8 cellular contexts compared by ENCODE assay signal in genomic region chr10:104255244-104255981, GRCh38. TPM values are rescaled to one million over a fixed set of nuclear protein-coding genes. Genes with fewer than 3 reads are reported as not detected.
DNase-seq lines count a peak whose midpoint lies in the region; ATAC-seq and TF ChIP-seq lines count a peak whose summit lies in the region.

No MANE protein-coding gene starts in this region.

- H3K27me3 ChIP-seq in DND-41 (ENCODE audit: insufficient read depth, low read length, poor library complexity) = no peaks in the 10 kb centered on the region
- no peaks in the 10 kb centered on the region for H3K27me3 ChIP-seq in MG63
- no peaks in the 10 kb centered on the region for H3K27me3 ChIP-seq in right atrium auricular region

- peaks cover 36% of the 10 kb centered on the region for H3K36me3 ChIP-seq in DND-41 (ENCODE audit: insufficient read depth, low read length)
- H3K36me3 ChIP-seq in MG63 = peaks cover 38% of the 10 kb centered on the region
- peaks cover 30% of the 10 kb centered on the region for H3K36me3 ChIP-seq in right atrium auricular region

- ATAC-seq in DND-41 (ENCODE audit: insufficient read depth, low read depth) (peak; percentile 52), GM21515 (IDR thresholded peaks at IDR 0.05; ENCODE audit: unreplicated experiment) (peak; percentile 39)

- no peaks in the 10 kb centered on the region for H3K9me3 ChIP-seq in DND-41 (ENCODE audit: insufficient read depth, low read length, severe bottlenecking)
- H3K9me3 ChIP-seq in MG63 = no peaks in the 10 kb centered on the region
- H3K9me3 ChIP-seq in right atrium auricular region = no peaks in the 10 kb centered on the region

- DNase-seq in DND-41 = peak; percentile 21
- peak; percentile 3 for DNase-seq in MG63
- DNase-seq in right atrium auricular region (ENCODE audit: low spot score) = no peak
- peak; percentile 81 for DNase-seq in pulmonary artery endothelial cell (ENCODE audit: low read depth, low spot score)
- DNase-seq in NCI-H128 (lab: John Stamatoyannopoulos, UW; ENCODE audit: unreplicated experiment) = no peak
- no peak for DNase-seq in LoVo (ENCODE audit: low spot score)

- peaks cover 62% of the 10 kb centered on the region for H3K79me2 ChIP-seq in DND-41 (ENCODE audit: insufficient read depth, low read length)

- H3K4me2 ChIP-seq in DND-41 (ENCODE audit: insufficient read depth, low read length) = peak overlapping the region; percentile 88

- H2AFZ ChIP-seq in DND-41 (ENCODE audit: low read depth, low read length) = peak overlapping the region; percentile 97

- H3K4me1 ChIP-seq in DND-41 (ENCODE audit: insufficient read depth, low read length) (peaks cover 51% of the 10 kb centered on the region), right atrium auricular region (peaks cover 0 to 56% of the 10 kb centered on the region in 2 donors)

- TF ChIP-seq CTCF in DND-41 (IDR thresholded peaks at IDR 0.05; ENCODE audit: borderline replicate concordance, extremely low read depth, low read length, poor library complexity, severe bottlenecking) (no peak), right atrium auricular region (IDR thresholded peaks at IDR 0.05) (no peak)

- peak overlapping the region; percentile 88 for H3K9ac ChIP-seq in DND-41 (ENCODE audit: low read depth, low read length)

- H4K20me1 ChIP-seq in DND-41 (ENCODE audit: insufficient read depth, low read length) = peaks cover 15% of the 10 kb centered on the region; the same call in 1 of the 2 replicates

- H3K4me3 ChIP-seq in DND-41 (ENCODE audit: low read depth in 1 of 2, low read length in 2 of 2) (peak overlapping the region; percentile 62 to 74), MG63 (peak overlapping the region; percentile 94), right atrium auricular region (peak overlapping the region; percentile 70 to 99)

- peak overlapping the region; percentile 78 for H3K27ac ChIP-seq in DND-41 (ENCODE audit: low read length)
- H3K27ac ChIP-seq in adipose tissue (ENCODE audit: low read depth, low read length) = peak overlapping the region; percentile 91
- peak overlapping the region; percentile 97 to 100 for H3K27ac ChIP-seq in right atrium auricular region

- WGBS in adipose tissue, 3 donors = 0 to 1% (median 1%) methylated on average over 15 to 17 of the region's 17 CpGs

RNA-seq across cellular contexts. Expression of gene GSTO1, which starts 0.7 kb away (rescaled TPM):
- total RNA-seq in MG63 (2014; rRNA removed; shearing (Covaris generic); ENCODE audit: low replicate concordance) = 191 and 245 TPM in 2 replicates
- 100 to 1,000 TPM in 1 of 3 donors, 10 to 100 TPM in 2; 51.6 to 145 (median 71.4) TPM for polyA plus RNA-seq in adipose tissue
- total RNA-seq in right atrium auricular region = 100 to 1,000 TPM; 257 to 291 TPM
- total RNA-seq in pulmonary artery endothelial cell = 144 and 229 TPM in 2 replicates

RNA-seq across cellular contexts. Expression of gene GSTO2, which starts 13.6 kb away (rescaled TPM):
- total RNA-seq in MG63 (2014; rRNA removed; shearing (Covaris generic); ENCODE audit: low replicate concordance) = 0.62 and 1.8 TPM in 2 replicates
- polyA plus RNA-seq in adipose tissue = 10 to 100 TPM in 1 of 3 donors, 1 to 10 TPM in 1, under 1 TPM in 1; 0.56 to 14.9 (median 2.1) TPM
- total RNA-seq in right atrium auricular region (under 1 TPM; 0.55 to 0.63 TPM), pulmonary artery endothelial cell (0.25 and 0.33 TPM in 2 replicates)

RNA-seq across cellular contexts. Expression of gene CFAP43, which starts 23.2 kb away (rescaled TPM):
- total RNA-seq in MG63 (2014; rRNA removed; shearing (Covaris generic); ENCODE audit: low replicate concordance) = 0.89 TPM in 1 of 2 replicates, not detected in the other
- under 1 TPM in 2 of 3 donors, not detected in 1; 0.07 to 0.81 TPM for polyA plus RNA-seq in adipose tissue
- under 1 TPM in 1 of 2 donors, not detected in 1; 0.12 TPM for total RNA-seq in right atrium auricular region
- total RNA-seq in pulmonary artery endothelial cell = 0.07 TPM in 2 replicates

Comparison
In these comparisons a context has a peak if more than half of its experiments do, and no peak if none do; other contexts are left out.
1. DNase-seq: peak in DND-41 (single experiment), MG63 (single experiment) and pulmonary artery endothelial cell (single experiment); none in right atrium auricular region (single experiment), NCI-H128 (single experiment) and LoVo (single experiment).
2. Peak in every context shown above with its lines, with median percentiles within 50 percentile points of each other: H3K27ac ChIP-seq and H3K4me3 ChIP-seq.